Comparison of ENCODE assay signal across 1 cellular context in the genomic region with DNA sequence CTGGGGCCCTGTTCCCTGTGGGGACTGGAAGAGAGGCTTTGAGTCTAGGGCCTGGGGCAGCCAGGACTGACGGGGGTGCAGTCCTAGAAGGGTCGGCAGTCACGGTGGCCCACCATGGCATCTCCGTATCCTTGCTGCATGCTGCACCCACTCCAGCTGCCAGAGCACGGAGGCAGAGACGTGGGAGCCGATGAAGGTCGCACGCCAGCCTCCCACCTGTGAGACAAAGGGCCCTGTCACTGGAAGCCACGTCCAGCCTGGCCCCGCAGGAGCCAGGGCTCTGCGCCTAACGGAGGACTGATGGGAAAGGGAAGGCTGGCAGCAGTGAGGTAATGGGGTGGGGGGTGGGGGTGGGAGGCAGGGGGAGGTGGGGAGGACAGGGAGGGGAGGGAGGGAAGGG.
TF ChIP-seq lines count a peak whose summit lies in the region.

No MANE protein-coding gene starts in this region.

TF ChIP-seq in neural cell, 6 proteins besides CTCF, POLR2A, EP300 and RAD21:
- no peak for TF ChIP-seq TAF1 (IDR thresholded peaks at IDR 0.05; ENCODE audit: low read depth)
- no peak for TF ChIP-seq SMC3 (conservative IDR thresholded peaks at IDR 0.05; ENCODE audit: poor library complexity)
- no peak for TF ChIP-seq EZH2 (IDR thresholded peaks at IDR 0.05; ENCODE audit: borderline replicate concordance, insufficient read depth, low read length, poor library complexity, severe bottlenecking)
- no peak for TF ChIP-seq POLR2AphosphoS5 (IDR thresholded peaks at IDR 0.05)
- no peak for TF ChIP-seq MXI1 (conservative IDR thresholded peaks at IDR 0.05; ENCODE audit: poor library complexity, severe bottlenecking)
- TF ChIP-seq, protein P1, sequence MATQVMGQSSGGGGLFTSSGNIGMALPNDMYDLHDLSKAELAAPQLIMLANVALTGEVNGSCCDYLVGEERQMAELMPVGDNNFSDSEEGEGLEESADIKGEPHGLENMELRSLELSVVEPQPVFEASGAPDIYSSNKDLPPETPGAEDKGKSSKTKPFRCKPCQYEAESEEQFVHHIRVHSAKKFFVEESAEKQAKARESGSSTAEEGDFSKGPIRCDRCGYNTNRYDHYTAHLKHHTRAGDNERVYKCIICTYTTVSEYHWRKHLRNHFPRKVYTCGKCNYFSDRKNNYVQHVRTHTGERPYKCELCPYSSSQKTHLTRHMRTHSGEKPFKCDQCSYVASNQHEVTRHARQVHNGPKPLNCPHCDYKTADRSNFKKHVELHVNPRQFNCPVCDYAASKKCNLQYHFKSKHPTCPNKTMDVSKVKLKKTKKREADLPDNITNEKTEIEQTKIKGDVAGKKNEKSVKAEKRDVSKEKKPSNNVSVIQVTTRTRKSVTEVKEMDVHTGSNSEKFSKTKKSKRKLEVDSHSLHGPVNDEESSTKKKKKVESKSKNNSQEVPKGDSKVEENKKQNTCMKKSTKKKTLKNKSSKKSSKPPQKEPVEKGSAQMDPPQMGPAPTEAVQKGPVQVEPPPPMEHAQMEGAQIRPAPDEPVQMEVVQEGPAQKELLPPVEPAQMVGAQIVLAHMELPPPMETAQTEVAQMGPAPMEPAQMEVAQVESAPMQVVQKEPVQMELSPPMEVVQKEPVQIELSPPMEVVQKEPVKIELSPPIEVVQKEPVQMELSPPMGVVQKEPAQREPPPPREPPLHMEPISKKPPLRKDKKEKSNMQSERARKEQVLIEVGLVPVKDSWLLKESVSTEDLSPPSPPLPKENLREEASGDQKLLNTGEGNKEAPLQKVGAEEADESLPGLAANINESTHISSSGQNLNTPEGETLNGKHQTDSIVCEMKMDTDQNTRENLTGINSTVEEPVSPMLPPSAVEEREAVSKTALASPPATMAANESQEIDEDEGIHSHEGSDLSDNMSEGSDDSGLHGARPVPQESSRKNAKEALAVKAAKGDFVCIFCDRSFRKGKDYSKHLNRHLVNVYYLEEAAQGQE (IDR thresholded peaks at IDR 0.05; ENCODE audit: borderline replicate concordance) = no peak
